Comparison of ENCODE assay signal across 14 cellular contexts in the genomic region with DNA sequence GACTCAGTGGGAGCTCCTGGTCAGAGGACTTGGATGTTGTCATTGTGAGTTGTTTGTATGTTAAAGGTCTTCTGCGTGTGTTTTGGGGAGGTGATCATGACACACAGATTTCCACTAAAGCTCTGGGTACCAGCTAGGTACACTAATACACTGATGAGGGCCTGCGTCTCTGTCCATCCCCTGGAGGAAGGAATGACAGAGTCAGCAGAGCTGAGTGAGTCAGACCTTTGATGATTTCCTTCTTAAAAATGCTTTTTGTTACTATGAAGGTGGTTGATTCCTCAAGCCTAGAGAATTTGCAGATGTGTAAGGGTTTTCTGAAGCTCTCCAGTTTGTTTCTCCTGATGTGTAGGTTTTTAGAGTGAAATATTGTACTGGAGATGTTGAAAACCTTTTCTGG.
DNase-seq lines count a peak whose midpoint lies in the region; ATAC-seq and TF ChIP-seq lines count a peak whose summit lies in the region.
"Had no signal": no experiment of that assay in that cellular context is flagged by ENCODE, and none has a peak within 500 bp of the region (broad histone marks: within the 10 kb centered on the region; RNA-seq: fewer than 3 reads in every experiment).

No MANE protein-coding gene starts in this region.

- CTCF ChIA-PET in RWPE1 (lab: Yijun Ruan, JAX), result interaction anchor here (0.6 to 1.0 kb wide), 2 partner anchors 21 to 110 kb away, joined by 3 read pairs; no protein-coding TSS in a partner anchor

- in situ Hi-C loops in gastrocnemius medialis (cut with MboI; ENCODE audit: low sequenced_read_pairs in 4 of 4) (no loop called here), GM13977 (cut with MboI; ENCODE audit: low pct_unique_long_range_greater_than_20kb, low sequenced_read_pairs, unreplicated experiment) (no loop called here)

- H3K36me3 ChIP-seq in stomach (no peaks in the 10 kb centered on the region), gastrocnemius medialis (no peaks in the 10 kb centered on the region)

- DNase-seq in EH (ENCODE audit: low read depth), result peak; percentile 91
- peak; percentile 76 for DNase-seq in RWPE1 (ENCODE audit: low spot score)
- DNase-seq in fibroblast of gingiva (ENCODE audit: low read depth), result peak; percentile 47
- no peak for DNase-seq in sciatic nerve (ENCODE audit: low spot score)
- DNase-seq in UCSD-AML1 (lab: John Stamatoyannopoulos, UW; ENCODE audit: unreplicated experiment), result no peak
- DNase-seq in stomach, result no peak
- no peak for DNase-seq in gastrocnemius medialis
- DNase-seq in GM13977 (ENCODE audit: low spot score), result no peak
- DNase-seq: activated CD4-positive, alpha-beta T cell treated with anti-CD3 and anti-CD28 coated beads for 48 hours; effector CD8-positive, alpha-beta T cell; Karpas-422; naive thymus-derived CD8-positive, alpha-beta T cell; SIG-M5; stimulated activated naive B cell treated with anti-CD40 and anti-IgM and Interleukin-4, amounts not matched to agents 10 μg/mL and 1 μg/mL and 100 μg/mL, for 72 hours had no signal

- TF ChIP-seq POLR2A in stomach (IDR thresholded peaks at IDR 0.05), result no peak
- TF ChIP-seq POLR2A in gastrocnemius medialis (IDR thresholded peaks at IDR 0.05), result no peak

- no peak for TF ChIP-seq CTCF in RWPE1 (conservative IDR thresholded peaks at IDR 0.05; ENCODE audit: low read depth)
- no peak for TF ChIP-seq CTCF in stomach (IDR thresholded peaks at IDR 0.05)
- TF ChIP-seq CTCF in gastrocnemius medialis (IDR thresholded peaks at IDR 0.05 in 4 of 5, conservative IDR thresholded peaks at IDR 0.05 in 1 of 5), result no peak
- no peak for TF ChIP-seq CTCF in GM13977 (IDR thresholded peaks at IDR 0.05; ENCODE audit: extremely low read depth, insufficient read depth, missing control alignments)

- no peak overlapping the region for H3K27ac ChIP-seq in RWPE1
- H3K27ac ChIP-seq in stomach, result no peak overlapping the region
- no peak overlapping the region for H3K27ac ChIP-seq in gastrocnemius medialis

- WGBS in stomach, 5 donors, result 78 to 91% (median 81%) methylated on average over 2 of the region's 2 CpGs

- no peak overlapping the region for H3K4me3 ChIP-seq in stomach
- H3K4me3 ChIP-seq in gastrocnemius medialis, result no peak overlapping the region

- no peak for TF ChIP-seq EP300 in stomach (IDR thresholded peaks at IDR 0.05)

- H3K9me3 ChIP-seq in stomach (no peaks in the 10 kb centered on the region), gastrocnemius medialis (no peaks in the 10 kb centered on the region)

- H3K27me3 ChIP-seq in stomach (no peaks in the 10 kb centered on the region), gastrocnemius medialis (no peaks in the 10 kb centered on the region)

- intact Hi-C loops in sciatic nerve (cut with DNase I) (no loop called here), stomach (cut with DNase I; ENCODE audit: low total_unique reads) (no loop called here), gastrocnemius medialis (cut with DNase I; ENCODE audit: low total_unique reads) (no loop called here)

- ATAC-seq in sciatic nerve, result peak; percentile 42
- no peak for ATAC-seq in gastrocnemius medialis
- ATAC-seq: naive thymus-derived CD8-positive, alpha-beta T cell; stimulated activated naive B cell treated with anti-CD40 and anti-IgM and Interleukin-4, amounts not matched to agents 10 μg/mL and 1 μg/mL and 100 μg/mL, for 72 hours had no signal

- POLR2A ChIA-PET in RWPE1 (lab: Yijun Ruan, JAX; ENCODE audit: low non-redundant PET), result no interaction called here

- H3K4me1 ChIP-seq in stomach (peaks cover 0 to 11% (median 0%) of the 10 kb centered on the region in 4 donors), gastrocnemius medialis (peaks cover 8 to 13% of the 10 kb centered on the region in 2 donors)

Comparison
In these comparisons a context has a peak if more than half of its experiments do, and no peak if none do; other contexts are left out.
1. DNase-seq: peak in EH (single experiment), RWPE1 (single experiment) and fibroblast of gingiva (single experiment); none in sciatic nerve (single experiment), UCSD-AML1 (single experiment), stomach (single experiment), gastrocnemius medialis (0 of 2) and GM13977 (single experiment).